8 cellular contexts compared by ENCODE assay signal in genomic region chr2:98935111-98935770, GRCh38. TPM values are rescaled to one million over a fixed set of nuclear protein-coding genes. Genes with fewer than 3 reads are reported as not detected.
A peak's percentile ranks its signal among the peaks of the same experiment; 100 is the strongest.
DNase-seq lines count a peak whose midpoint lies in the region; ATAC-seq and TF ChIP-seq lines count a peak whose summit lies in the region.

No MANE protein-coding gene starts in this region.

- no peak overlapping the region for H3K4ac ChIP-seq in mesendoderm (ENCODE audit: low read depth, low read length)

- no peaks in the 10 kb centered on the region for H3K36me3 ChIP-seq in heart left ventricle
- no peaks in the 10 kb centered on the region for H3K36me3 ChIP-seq in right atrium auricular region
- H3K36me3 ChIP-seq in mesendoderm (ENCODE audit: control insufficient read depth, insufficient read depth, low read length): no peaks in the 10 kb centered on the region
- no peaks in the 10 kb centered on the region for H3K36me3 ChIP-seq in vagina

- H3K36me3 Mint-ChIP-seq in brain: no peaks in the 10 kb centered on the region

- no peak overlapping the region for H4K8ac ChIP-seq in mesendoderm (ENCODE audit: low read depth, low read length)

- H3K23ac ChIP-seq in mesendoderm (ENCODE audit: low read length): no peak overlapping the region

- no peak overlapping the region for H3K9ac ChIP-seq in mesendoderm (ENCODE audit: low read length)

- peak overlapping the region; percentile 16 for H3K4me2 ChIP-seq in mesendoderm (ENCODE audit: low read length)

- no peak overlapping the region for H2AK5ac ChIP-seq in mesendoderm (ENCODE audit: low read length)

- H3K18ac ChIP-seq in mesendoderm (ENCODE audit: low read length): no peak overlapping the region

- TF ChIP-seq POLR2A in heart left ventricle (IDR thresholded peaks at IDR 0.05) (no peak), vagina (IDR thresholded peaks at IDR 0.05) (no peak)

- no peak overlapping the region for H3K56ac ChIP-seq in mesendoderm (ENCODE audit: low read length)

- no peaks in the 10 kb centered on the region for H3K79me1 ChIP-seq in mesendoderm (ENCODE audit: low read length)

- ATAC-seq in heart left ventricle (no peak), HG03175 (IDR thresholded peaks at IDR 0.05; ENCODE audit: unreplicated experiment) (no peak), GM19351 (IDR thresholded peaks at IDR 0.05; ENCODE audit: unreplicated experiment) (no peak)

- H3K27me3 Mint-ChIP-seq in brain: peaks cover 80% of the 10 kb centered on the region

- peaks cover 6% of the 10 kb centered on the region for H3K4me1 Mint-ChIP-seq in brain

- H3K79me2 ChIP-seq in mesendoderm (ENCODE audit: control insufficient read depth, insufficient read depth, low read length): no peaks in the 10 kb centered on the region

- H3K27ac ChIP-seq in heart left ventricle: no peak overlapping the region
- H3K27ac ChIP-seq in right atrium auricular region: no peak overlapping the region
- no peak overlapping the region for H3K27ac ChIP-seq in mesendoderm (ENCODE audit: low read depth, low read length)
- no peak overlapping the region for H3K27ac ChIP-seq in vagina

- no peak overlapping the region for H4K5ac ChIP-seq in mesendoderm (ENCODE audit: low read length)

- H3K9me3 ChIP-seq in heart left ventricle (no peaks in the 10 kb centered on the region), right atrium auricular region (no peaks in the 10 kb centered on the region), vagina (no peaks in the 10 kb centered on the region)

- no peak overlapping the region for H2BK15ac ChIP-seq in mesendoderm (replicated peaks; ENCODE audit: low read depth)

- peaks cover 12 to 61% (median 36%) of the 10 kb centered on the region in 9 donors for H3K27me3 ChIP-seq in heart left ventricle
- H3K27me3 ChIP-seq in right atrium auricular region: peaks cover 0 to 9% of the 10 kb centered on the region in 2 donors
- peaks cover 26% of the 10 kb centered on the region for H3K27me3 ChIP-seq in mesendoderm (ENCODE audit: insufficient read depth, low read length, poor library complexity)
- H3K27me3 ChIP-seq in vagina: no peaks in the 10 kb centered on the region

- H2BK120ac ChIP-seq in mesendoderm (ENCODE audit: low read depth, low read length): no peak overlapping the region

- H3K4me1 ChIP-seq in heart left ventricle (peaks cover 0 to 24% (median 6%) of the 10 kb centered on the region in 12 donors), right atrium auricular region (peaks cover 0 to 20% of the 10 kb centered on the region in 2 donors), mesendoderm (ENCODE audit: control insufficient read depth, low read depth, low read length) (no peaks in the 10 kb centered on the region), vagina (peaks cover 21% of the 10 kb centered on the region)

- peaks cover 0 to 3% (median 0%) of the 10 kb centered on the region in 5 experiments for H3K9me3 Mint-ChIP-seq in brain

- intact Hi-C loops in heart left ventricle (cut with DNase I): no loop called here
- intact Hi-C loops in vagina (cut with DNase I): no loop called here

- TF ChIP-seq CTCF in heart left ventricle (IDR thresholded peaks at IDR 0.05) (no peak), right atrium auricular region (IDR thresholded peaks at IDR 0.05) (no peak), brain (conservative IDR thresholded peaks at IDR 0.05) (no peak), vagina (IDR thresholded peaks at IDR 0.05) (no peak)

- peak overlapping the region in 3 of 5 experiments; percentile 8 to 51 (median 26) for H3K27ac Mint-ChIP-seq in brain

- WGBS in heart left ventricle, 4 donors: 12 to 18% (median 14%) methylated on average over 18 to 19 of the region's 19 CpGs
- WGBS in mesendoderm (ENCODE audit: extremely low coverage, insufficient coverage, low lambda C conversion rate): no CpG with 5 or more reads among the region's 19 CpGs

- H3K4me3 ChIP-seq in heart left ventricle (peak overlapping the region; percentile 26 to 58 (median 46)), right atrium auricular region (peak overlapping the region in 1 of 2 donors; percentile 50), mesendoderm (ENCODE audit: low read length) (no peak overlapping the region), vagina (peak overlapping the region; percentile 45 to 55)

- no peak for DNase-seq in heart left ventricle
- no peak for DNase-seq in right atrium auricular region (ENCODE audit: low spot score)
- DNase-seq in mesendoderm: no peak
- DNase-seq in vagina (ENCODE audit: extremely low spot score in 2 of 2): no peak
- DNase-seq in NAMALWA (ENCODE audit: low spot score): no peak

- peak overlapping the region; percentile 72 to 83 (median 78) for H3K4me3 Mint-ChIP-seq in brain

- H2BK5ac ChIP-seq in mesendoderm (ENCODE audit: low read length): no peak overlapping the region

RNA-seq across cellular contexts. Expression of gene CRACDL, which starts 0.8 kb away (rescaled TPM):
- 1 to 10 TPM; 1.1 to 6.4 (median 2.9) TPM for total RNA-seq in heart left ventricle
- polyA plus RNA-seq in heart left ventricle: 1 to 10 TPM; 1.7 to 7.4 TPM
- 1 to 10 TPM; 5.3 to 7.4 TPM for total RNA-seq in right atrium auricular region
- 40.7 TPM for polyA plus RNA-seq in brain (ENCODE audit: insufficient read depth, low read depth, low replicate concordance)
- polyA plus RNA-seq in mesendoderm (2013, experiment 1 of 2): 0.10 TPM
- 0.17 TPM for polyA plus RNA-seq in mesendoderm (2013, experiment 2 of 2)
- total RNA-seq in vagina: 6.4 TPM
